10 cellular contexts compared by ENCODE assay signal in genomic region chr16:57998992-57999365, GRCh38. TPM values are rescaled to one million over a fixed set of nuclear protein-coding genes. Genes with fewer than 3 reads are reported as not detected.
A peak's percentile ranks its signal among the peaks of the same experiment; 100 is the strongest.
DNase-seq lines count a peak whose midpoint lies in the region; ATAC-seq and TF ChIP-seq lines count a peak whose summit lies in the region.
"Had no signal": no experiment of that assay in that cellular context is flagged by ENCODE, and none has a peak within 500 bp of the region (broad histone marks: within the 10 kb centered on the region; RNA-seq: fewer than 3 reads in every experiment).

No MANE protein-coding gene starts in this region.

- H3K4me2 ChIP-seq in neural cell (ENCODE audit: low read length) = peak overlapping the region; percentile 88

- no peaks in the 10 kb centered on the region for H3F3A ChIP-seq in neural cell (ENCODE audit: insufficient read depth, low read length, poor library complexity, severe bottlenecking)

- in situ Hi-C loops in ACHN (cut with HindIII; ENCODE audit: low pct_ligation_motif_present, low pct_unique_long_range_greater_than_20kb, low sequenced_read_pairs) = no loop called here

- H3K79me2 ChIP-seq in neural cell (replicated peaks; ENCODE audit: insufficient read depth, low read length) = peaks cover 10% of the 10 kb centered on the region

- H3K9ac ChIP-seq in NT2/D1 (ENCODE audit: insufficient read length, low read depth) = peak overlapping the region; percentile 81
- peak overlapping the region; percentile 86 for H3K9ac ChIP-seq in neural cell (ENCODE audit: low read length)

- peaks cover 72% of the 10 kb centered on the region for H3K4me1 Mint-ChIP-seq in CD4-positive, alpha-beta T cell (ENCODE audit: low read depth)
- peaks cover 77% of the 10 kb centered on the region for H3K4me1 Mint-ChIP-seq in dendritic cell treated with granulocyte-macrophage colony-stimulating factor and Interleukin-4, amounts not matched to agents 40 ng/mL and 50 ng/mL, for 4 days (ENCODE audit: low read depth)

- H3K9me3 ChIP-seq in CD4-positive, alpha-beta T cell (ENCODE audit: control insufficient read depth, low read length) = no peaks in the 10 kb centered on the region
- H3K9me3 ChIP-seq in NT2/D1 (ENCODE audit: insufficient read depth, low read length) = no peaks in the 10 kb centered on the region
- H3K9me3 ChIP-seq in neural cell (ENCODE audit: low read length) = no peaks in the 10 kb centered on the region

- TF ChIP-seq RAD21 in neural cell (conservative IDR thresholded peaks at IDR 0.05) = no peak

- TF ChIP-seq EP300 in neural cell (conservative IDR thresholded peaks at IDR 0.05; ENCODE audit: poor library complexity, severe bottlenecking) = no peak

- H3K27me3 ChIP-seq in CD4-positive, alpha-beta T cell (ENCODE audit: control insufficient read depth, insufficient read depth, low read length) = no peaks in the 10 kb centered on the region
- H3K27me3 ChIP-seq in NT2/D1 (ENCODE audit: insufficient read depth, insufficient read length) (no peaks in the 10 kb centered on the region), neural cell (ENCODE audit: insufficient read depth, low read depth, low read length) (no peaks in the 10 kb centered on the region)

- intact Hi-C loops in CD4-positive, alpha-beta T cell (cut with DNase I, micrococcal nuclease) = loop anchor here (1.0 to 10.0 kb wide), 5 partner anchors 14 to 626 kb away; partner anchors contain the start of genes CNOT1 (in 1 of the 2) and KATNB1 (in 1 of the 2)
- intact Hi-C loops in dendritic cell treated with granulocyte-macrophage colony-stimulating factor and Interleukin-4, amounts not matched to agents 40 ng/mL and 50 ng/mL, for 4 days (cut with micrococcal nuclease) = no loop called here

- H3K9me3 Mint-ChIP-seq in CD4-positive, alpha-beta T cell = no peaks in the 10 kb centered on the region
- no peaks in the 10 kb centered on the region for H3K9me3 Mint-ChIP-seq in dendritic cell treated with granulocyte-macrophage colony-stimulating factor and Interleukin-4, amounts not matched to agents 40 ng/mL and 50 ng/mL, for 4 days

- H3K36me3 ChIP-seq in NT2/D1 (ENCODE audit: insufficient read depth, insufficient read length, low read length) = peaks cover 55% of the 10 kb centered on the region
- H3K36me3 ChIP-seq in neural cell (ENCODE audit: insufficient read depth, low read length) = no peaks in the 10 kb centered on the region

- H3K4me1 ChIP-seq in NT2/D1 (ENCODE audit: insufficient read depth, insufficient read length) = peaks cover 29% of the 10 kb centered on the region

- H3K36me3 Mint-ChIP-seq in CD4-positive, alpha-beta T cell (ENCODE audit: low read depth) = peaks cover 70% of the 10 kb centered on the region
- peaks cover 70% of the 10 kb centered on the region for H3K36me3 Mint-ChIP-seq in dendritic cell treated with granulocyte-macrophage colony-stimulating factor and Interleukin-4, amounts not matched to agents 40 ng/mL and 50 ng/mL, for 4 days (ENCODE audit: low read depth)

- TF ChIP-seq CTCF in CD4-positive, alpha-beta T cell (IDR thresholded peaks at IDR 0.05) = no peak
- TF ChIP-seq CTCF in neural cell (IDR thresholded peaks at IDR 0.05; ENCODE audit: poor library complexity, severe bottlenecking) = no peak

- no peak for DNase-seq in CD4-positive, alpha-beta T cell
- DNase-seq in NT2/D1 (ENCODE audit: low read depth, low spot score) (no peak), NCI-H128 (lab: John Stamatoyannopoulos, UW; ENCODE audit: unreplicated experiment) (no peak), ACHN (no peak)

- no peak for ATAC-seq in CD4-positive, alpha-beta T cell (ENCODE audit: poor library complexity)
- no peak for ATAC-seq in GM19455 (IDR thresholded peaks at IDR 0.05; ENCODE audit: unreplicated experiment)
- ATAC-seq in GM21447 (IDR thresholded peaks at IDR 0.05; ENCODE audit: unreplicated experiment) = no peak

- CTCF ChIA-PET in CD4-positive, alpha-beta T cell (lab: Charles Lee) = interaction anchor here (0.9 to 1.5 kb wide), 3 partner anchors 16 to 233 kb away, joined by 3 to 4 read pairs (median 3); no protein-coding TSS in a partner anchor

- peak overlapping the region; percentile 82 for H3K27ac Mint-ChIP-seq in CD4-positive, alpha-beta T cell
- peak overlapping the region; percentile 79 for H3K27ac Mint-ChIP-seq in dendritic cell treated with granulocyte-macrophage colony-stimulating factor and Interleukin-4, amounts not matched to agents 40 ng/mL and 50 ng/mL, for 4 days

- H3K4me3 Mint-ChIP-seq in CD4-positive, alpha-beta T cell = peak overlapping the region; percentile 89
- H3K4me3 Mint-ChIP-seq in dendritic cell treated with granulocyte-macrophage colony-stimulating factor and Interleukin-4, amounts not matched to agents 40 ng/mL and 50 ng/mL, for 4 days = peak overlapping the region; percentile 77

- no peaks in the 10 kb centered on the region for H4K20me1 ChIP-seq in neural cell (ENCODE audit: insufficient read depth)

- H3K27me3 Mint-ChIP-seq in CD4-positive, alpha-beta T cell = no peaks in the 10 kb centered on the region
- H3K27me3 Mint-ChIP-seq in dendritic cell treated with granulocyte-macrophage colony-stimulating factor and Interleukin-4, amounts not matched to agents 40 ng/mL and 50 ng/mL, for 4 days = no peaks in the 10 kb centered on the region

- no peaks in the 10 kb centered on the region for H3K9me2 ChIP-seq in neural cell (ENCODE audit: insufficient read depth, low read length)

- no peak overlapping the region for H2AFZ ChIP-seq in neural cell (ENCODE audit: low read depth, low read length)

- POLR2A ChIA-PET in CD4-positive, alpha-beta T cell (lab: Charles Lee) = interaction anchor here (1.2 to 5.1 kb wide), 6 partner anchors 9 to 393 kb away, joined by 3 to 34 read pairs (median 10); partner anchors contain the start of genes CFAP20 and GINS3

- no peak overlapping the region for H3K4me3 ChIP-seq in NT2/D1 (ENCODE audit: insufficient read length, low read depth)
- H3K4me3 ChIP-seq in neural cell (ENCODE audit: low read length) = peak overlapping the region; percentile 86

- H3K27ac ChIP-seq in CD4-positive, alpha-beta T cell (ENCODE audit: low read depth, low read length) = peak overlapping the region; percentile 77
- no peak overlapping the region for H3K27ac ChIP-seq in neural cell (ENCODE audit: low read length)

TF ChIP-seq in neural cell, 6 proteins besides CTCF, POLR2A, EP300 and RAD21:
- no peak for TF ChIP-seq EZH2 (IDR thresholded peaks at IDR 0.05; ENCODE audit: borderline replicate concordance, insufficient read depth, low read length, poor library complexity, severe bottlenecking)
- no peak for TF ChIP-seq MXI1 (conservative IDR thresholded peaks at IDR 0.05; ENCODE audit: poor library complexity, severe bottlenecking)

RNA-seq across cellular contexts. Expression of gene ZNF319, which starts 1.5 kb away (rescaled TPM):
- 10 to 100 TPM; 11.4 to 12.9 TPM for total RNA-seq in CD4-positive, alpha-beta T cell
- 5.1 and 7.0 TPM in 2 replicates for polyA plus RNA-seq in neural cell
- polyA minus RNA-seq in neural cell = 10.7 and 14.5 TPM in 2 replicates

RNA-seq across cellular contexts. Expression of gene USB1, which starts 2.2 kb away (rescaled TPM):
- 10 to 100 TPM; 22.4 to 25.7 TPM for total RNA-seq in CD4-positive, alpha-beta T cell
- 25.7 and 47.0 TPM in 2 replicates for polyA plus RNA-seq in neural cell
- polyA minus RNA-seq in neural cell = 20.7 and 28.8 TPM in 2 replicates

RNA-seq across cellular contexts. Expression of gene MMP15, which starts 26.6 kb away (rescaled TPM):
- under 1 TPM; 0.25 to 0.31 TPM for total RNA-seq in CD4-positive, alpha-beta T cell
- 18.5 and 18.7 TPM in 2 replicates for polyA plus RNA-seq in neural cell
- polyA minus RNA-seq in neural cell = 31.1 and 36.5 TPM in 2 replicates

RNA-seq across cellular contexts. Expression of gene CNGB1, which starts 28.1 kb away (rescaled TPM):
- total RNA-seq in CD4-positive, alpha-beta T cell = not detected
- 19.1 and 20.7 TPM in 2 replicates for polyA plus RNA-seq in neural cell
- 14.5 and 22.2 TPM in 2 replicates for polyA minus RNA-seq in neural cell
- total RNA-seq: lung microvascular endothelial cell; T-helper 2 cell treated with Interferon-gamma antibody and Interleukin-4, amounts not matched to agents 100 ng/mL and 5 ng/mL, for 36 hours had no signal
